In the genomic region with DNA sequence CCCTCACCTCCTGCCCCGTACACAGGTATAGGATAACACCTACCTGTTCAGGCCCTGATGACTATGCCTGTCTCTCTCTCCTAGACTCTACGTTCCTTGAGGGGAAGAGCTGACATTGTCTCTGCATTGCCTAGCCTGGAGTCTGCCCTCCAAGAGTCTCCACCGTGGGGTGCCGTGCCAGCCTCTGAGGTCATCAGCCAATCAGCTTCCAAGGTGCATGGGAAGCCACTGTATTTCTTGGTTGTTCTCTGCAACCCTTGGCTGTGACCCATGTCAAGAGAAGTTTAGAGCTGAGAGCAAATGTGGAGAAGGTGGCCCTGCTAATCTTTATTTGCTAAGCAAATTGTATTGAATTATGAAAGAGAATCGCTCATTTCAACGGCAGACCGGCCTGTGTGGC, we compare ENCODE assay signal across 22 cellular contexts.
"Had no signal": no experiment of that assay in that cellular context is flagged by ENCODE, and none has a peak within 500 bp of the region (broad histone marks: within the 10 kb centered on the region; RNA-seq: fewer than 3 reads in every experiment).

No MANE protein-coding gene starts in this region.

- H3K4me1 ChIP-seq: colonic mucosa, prostate gland, thyroid gland, upper lobe of right lung had no signal

- H3K9me3 Mint-ChIP-seq: activated CD4-positive, alpha-beta T cell treated with anti-CD3 and anti-CD28 coated beads, Interleukin-2, amount 10 ng/mL, durations not matched to agents 7 days and 5 days; activated naive CD4-positive, alpha-beta T cell treated with anti-CD3 and anti-CD28 coated beads, Interleukin-2, amount 50 U/mL, for 72 hours; natural killer cell; T-cell had no signal

- FAIRE-seq: TTC549 had no signal

- H3K4me3 Mint-ChIP-seq: activated CD4-positive, alpha-beta T cell treated with anti-CD3 and anti-CD28 coated beads, Interleukin-2, amount 10 ng/mL, durations not matched to agents 7 days and 5 days; natural killer cell; T-cell had no signal

- ATAC-seq: activated naive CD4-positive, alpha-beta T cell treated with anti-CD3 and anti-CD28 coated beads, Interleukin-2, amount 50 U/mL, for 72 hours; left ventricle myocardium superior; natural killer cell; stimulated activated naive CD8-positive, alpha-beta T cell treated with anti-CD3 and anti-CD28 coated beads, Interleukin-15, Interleukin-2, amounts not matched to agents 100 U/mL and 50 U/mL, for 24 hours; T-cell; upper lobe of right lung had no signal

- DNase-seq: activated CD4-positive, alpha-beta T cell treated with anti-CD3 and anti-CD28 coated beads, Interleukin-2, amount 10 ng/mL, durations not matched to agents 7 days and 5 days; activated CD4-positive, CD25-positive, alpha-beta regulatory T cell treated with anti-CD3 and anti-CD28 coated beads, Interleukin-2, amount 50 U/mL, for 72 hours; activated T-cell treated with anti-CD3 and anti-CD28 coated beads, Interleukin-2, amount 50 U/mL, for 1 hour; aorta; central memory CD4-positive, alpha-beta T cell; colonic mucosa; left ventricle myocardium superior; mammary epithelial cell; midbrain; natural killer cell; stimulated activated CD4-positive, alpha-beta T cell treated with anti-CD3 and anti-CD28 coated beads, Interleukin-12 subunit alpha, Interleukin-12 subunit beta, amount 100 ng/mL, for 4 hours; stimulated activated CD4-positive, alpha-beta T cell treated with anti-CD3 and anti-CD28 coated beads, Interleukin-4, amount 100 ng/mL, for 4 hours; stimulated activated naive CD8-positive, alpha-beta T cell treated with anti-CD3 and anti-CD28 coated beads, Interleukin-15, Interleukin-2, amounts not matched to agents 100 U/mL and 50 U/mL, for 24 hours; T-cell; upper lobe of right lung; WERI-Rb-1 had no signal

- H3K36me3 ChIP-seq: colonic mucosa, prostate gland, right atrium auricular region, thyroid gland, upper lobe of right lung, WERI-Rb-1 had no signal

- H3K9me3 ChIP-seq: colonic mucosa, prostate gland, right atrium auricular region, thyroid gland, upper lobe of right lung had no signal

- H3K4me1 Mint-ChIP-seq: activated CD4-positive, alpha-beta T cell treated with anti-CD3 and anti-CD28 coated beads, Interleukin-2, amount 10 ng/mL, durations not matched to agents 7 days and 5 days; natural killer cell; T-cell had no signal

- H3K36me3 Mint-ChIP-seq: activated naive CD4-positive, alpha-beta T cell treated with anti-CD3 and anti-CD28 coated beads, Interleukin-2, amount 50 U/mL, for 72 hours; natural killer cell; T-cell had no signal

- H3K27ac Mint-ChIP-seq: activated CD4-positive, alpha-beta T cell treated with anti-CD3 and anti-CD28 coated beads, Interleukin-2, amount 10 ng/mL, durations not matched to agents 7 days and 5 days; activated naive CD4-positive, alpha-beta T cell treated with anti-CD3 and anti-CD28 coated beads, Interleukin-2, amount 50 U/mL, for 72 hours; natural killer cell; T-cell had no signal

- H3K27ac ChIP-seq: colonic mucosa, epithelial cell of prostate, prostate gland, right atrium auricular region, thyroid gland, upper lobe of right lung, WERI-Rb-1 had no signal

- H3K27me3 ChIP-seq: colonic mucosa, right atrium auricular region, thyroid gland, upper lobe of right lung had no signal

- H3K4me3 ChIP-seq: colonic mucosa, prostate gland, right atrium auricular region, thyroid gland, upper lobe of right lung had no signal
